Comparison of ENCODE assay signal across 32 cellular contexts in the genomic region with DNA sequence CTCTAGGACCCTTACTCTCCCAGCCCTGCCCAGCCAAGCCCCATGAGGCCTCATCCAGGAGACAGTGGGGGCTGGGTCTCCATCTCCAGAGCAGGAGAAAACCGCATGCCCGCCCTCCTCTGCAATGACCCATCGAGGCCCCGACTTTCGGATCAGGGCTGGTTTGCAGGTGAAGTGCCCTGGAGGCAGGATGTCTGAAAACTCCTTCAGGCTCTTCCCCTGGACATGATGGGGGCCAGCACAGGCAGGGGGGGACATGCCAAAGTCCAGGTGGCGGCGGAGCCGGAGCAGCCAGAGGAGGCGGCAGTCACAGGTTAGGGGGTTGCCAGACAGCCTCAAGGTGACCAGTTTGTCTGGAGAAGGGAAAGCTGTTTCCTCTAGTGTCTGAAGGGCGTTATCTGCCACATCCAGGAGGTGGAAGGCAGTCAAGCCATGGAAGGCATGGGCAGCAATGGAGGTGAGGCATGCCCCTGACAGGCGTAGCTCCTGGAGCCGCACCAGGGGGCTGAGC. TPM values are rescaled to one million over a fixed set of nuclear protein-coding genes. Genes with fewer than 3 reads are reported as not detected.
"Had no signal": no experiment of that assay in that cellular context is flagged by ENCODE, and none has a peak within 500 bp of the region (broad histone marks: within the 10 kb centered on the region; RNA-seq: fewer than 3 reads in every experiment).

No MANE protein-coding gene starts in this region.

- H3K4me3 ChIP-seq: gastroesophageal sphincter, heart left ventricle, hepatocyte, left lung, pancreas, right lobe of liver, smooth muscle cell, stomach, thyroid gland, vagina had no signal

- DNase-seq: cortex of kidney; foreskin fibroblast; heart left ventricle; left cardiac atrium; left lung; mammary epithelial cell; mesendoderm; midbrain; naive thymus-derived CD4-positive, alpha-beta T cell; nephron progenitor cell; occipital lobe; right lobe of liver; stimulated activated CD4-positive, alpha-beta T cell treated with anti-CD3 and anti-CD28 coated beads, Interleukin-12 subunit alpha, Interleukin-12 subunit beta, amount 100 ng/mL, for 4 hours; stimulated activated CD4-positive, alpha-beta T cell treated with anti-CD3 and anti-CD28 coated beads, Interleukin-1b, Interleukin-23, amount 100 ng/mL, for 48 hours; stimulated activated CD4-positive, alpha-beta T cell treated with anti-CD3 and anti-CD28 coated beads, Interleukin-4, amount 100 ng/mL, for 1 hour; stimulated activated CD8-positive, alpha-beta memory T cell treated with anti-CD3 and anti-CD28 coated beads, Interleukin-4, amount 100 ng/mL, for 48 hours; stimulated activated naive CD4-positive, alpha-beta T cell treated with Interleukin-2 at 50 U/mL for 16 hours; stomach; thyroid gland; trophoblast cell had no signal

- H3K9me3 ChIP-seq: gastroesophageal sphincter, heart left ventricle, left lung, pancreas, right lobe of liver, stomach, thyroid gland, vagina had no signal

- ATAC-seq: esophagus mucosa; gastroesophageal sphincter; left lung; naive thymus-derived CD4-positive, alpha-beta T cell; pancreas; right lobe of liver had no signal

- H3K4me3 Mint-ChIP-seq: naive thymus-derived CD4-positive, alpha-beta T cell; nephron progenitor cell had no signal

- H3K27me3 ChIP-seq: pancreas, right lobe of liver, thyroid gland, vagina had no signal

- H3K27ac ChIP-seq: epithelial cell of prostate, gastroesophageal sphincter, heart left ventricle, hepatocyte, left lung, pancreas, right lobe of liver, stomach, thyroid gland, vagina had no signal

- H3K79me2 ChIP-seq: hepatocyte had no signal

- H3K4me1 ChIP-seq: gastroesophageal sphincter, heart left ventricle, left lung, pancreas, right lobe of liver, stomach, thyroid gland, vagina had no signal

- H3K36me3 ChIP-seq: gastroesophageal sphincter, heart left ventricle, left lung, pancreas, right lobe of liver, stomach, thyroid gland, vagina had no signal

- H2AFZ ChIP-seq: hepatocyte had no signal

- H3K4me2 ChIP-seq: hepatocyte, smooth muscle cell had no signal

- H3K27ac Mint-ChIP-seq: nephron progenitor cell, progenitor cell of endocrine pancreas had no signal

RNA-seq across cellular contexts. Expression of gene LINGO4, which starts 3.9 kb away (rescaled TPM):
- total RNA-seq: dermis microvascular lymphatic vessel endothelial cell, esophagus mucosa, gastroesophageal sphincter, hepatocyte, kidney epithelial cell, mammary epithelial cell, occipital lobe, progenitor cell of endocrine pancreas, smooth muscle cell, subcutaneous adipose tissue, temporal lobe had no signal
- polyA plus RNA-seq: hepatocyte; mammary epithelial cell; naive thymus-derived CD4-positive, alpha-beta T cell; smooth muscle cell had no signal

RNA-seq across cellular contexts. Expression of gene RORC, which starts 30.2 kb away (rescaled TPM):
- total RNA-seq: dermis microvascular lymphatic vessel endothelial cell, progenitor cell of endocrine pancreas, smooth muscle cell had no signal
- polyA plus RNA-seq: smooth muscle cell had no signal

RNA-seq across cellular contexts. Expression of gene C2CD4D, which starts 38.3 kb away (rescaled TPM):
- total RNA-seq: gastroesophageal sphincter, hepatocyte, left cardiac atrium, right lobe of liver, smooth muscle cell, temporal lobe, vagina had no signal
- polyA plus RNA-seq: heart left ventricle, smooth muscle cell had no signal
